ENCODE assay signal across 1 cellular context in the genomic region with DNA sequence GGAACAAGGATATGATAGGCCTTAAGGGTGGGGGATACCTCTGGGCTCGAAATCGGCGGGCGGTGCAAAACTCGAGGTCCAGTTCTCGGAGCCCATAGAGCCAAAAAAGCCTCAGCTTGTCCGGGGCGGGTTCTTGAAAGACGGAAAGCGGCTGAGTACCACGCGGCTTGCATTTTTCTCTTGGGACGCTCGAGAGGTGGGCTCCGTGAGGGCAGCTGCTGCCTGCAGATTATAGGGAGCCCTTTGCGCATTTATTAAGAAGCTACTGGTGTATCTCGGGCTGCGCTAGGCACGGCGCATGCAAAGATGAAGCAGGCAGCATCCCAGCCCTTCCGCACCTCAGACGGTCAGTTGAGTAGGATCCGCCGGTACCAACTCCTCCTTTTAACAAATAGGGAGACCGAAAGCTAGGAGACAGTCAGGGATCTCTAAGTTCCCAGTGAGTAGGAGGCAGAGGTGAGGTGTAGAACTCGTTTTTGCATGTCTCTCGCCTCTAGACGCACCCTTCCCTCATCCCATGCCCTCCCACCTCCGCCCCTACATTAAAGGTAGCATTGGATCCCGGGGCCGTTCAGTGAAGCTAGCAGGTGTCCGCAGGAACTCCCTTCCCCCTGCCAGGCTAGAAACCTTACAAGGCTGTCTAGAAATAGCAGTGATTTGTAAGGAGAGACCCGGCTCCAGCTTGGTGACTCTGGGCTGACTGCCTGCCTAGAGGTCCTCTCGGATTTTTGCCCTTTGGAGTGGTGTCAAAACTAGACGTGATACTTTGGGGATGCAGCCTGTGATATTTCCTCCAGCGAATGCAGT.
TF ChIP-seq lines count a peak whose summit lies in the region.

No MANE protein-coding gene starts in this region.

TF ChIP-seq in liver, 16 proteins besides CTCF, POLR2A, EP300 and RAD21 (continued from another document):
- TF ChIP-seq, protein P1, sequence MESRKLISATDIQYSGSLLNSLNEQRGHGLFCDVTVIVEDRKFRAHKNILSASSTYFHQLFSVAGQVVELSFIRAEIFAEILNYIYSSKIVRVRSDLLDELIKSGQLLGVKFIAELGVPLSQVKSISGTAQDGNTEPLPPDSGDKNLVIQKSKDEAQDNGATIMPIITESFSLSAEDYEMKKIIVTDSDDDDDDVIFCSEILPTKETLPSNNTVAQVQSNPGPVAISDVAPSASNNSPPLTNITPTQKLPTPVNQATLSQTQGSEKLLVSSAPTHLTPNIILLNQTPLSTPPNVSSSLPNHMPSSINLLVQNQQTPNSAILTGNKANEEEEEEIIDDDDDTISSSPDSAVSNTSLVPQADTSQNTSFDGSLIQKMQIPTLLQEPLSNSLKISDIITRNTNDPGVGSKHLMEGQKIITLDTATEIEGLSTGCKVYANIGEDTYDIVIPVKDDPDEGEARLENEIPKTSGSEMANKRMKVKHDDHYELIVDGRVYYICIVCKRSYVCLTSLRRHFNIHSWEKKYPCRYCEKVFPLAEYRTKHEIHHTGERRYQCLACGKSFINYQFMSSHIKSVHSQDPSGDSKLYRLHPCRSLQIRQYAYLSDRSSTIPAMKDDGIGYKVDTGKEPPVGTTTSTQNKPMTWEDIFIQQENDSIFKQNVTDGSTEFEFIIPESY (IDR thresholded peaks at IDR 0.05), result no peak
- TF ChIP-seq JUND (IDR thresholded peaks at IDR 0.05) (no peak), HNF4A (conservative IDR thresholded peaks at IDR 0.05) (no peak), YY1 (IDR thresholded peaks at IDR 0.05) (no peak), EGR1 (IDR thresholded peaks at IDR 0.05; ENCODE audit: low read depth in 2 of 2) (no peak), NR2F2 (IDR thresholded peaks at IDR 0.05) (no peak), RXRA (IDR thresholded peaks at IDR 0.05) (no peak), TAF1 (conservative IDR thresholded peaks at IDR 0.05) (no peak), SP1 (IDR thresholded peaks at IDR 0.05) (no peak)
